Comparison of ENCODE assay signal across 8 cellular contexts in genomic region chr21:45981641-45982255, GRCh38. TPM values are rescaled to one million over a fixed set of nuclear protein-coding genes. Genes with fewer than 3 reads are reported as not detected.
DNase-seq lines count a peak whose midpoint lies in the region; ATAC-seq, FAIRE-seq and TF ChIP-seq lines count a peak whose summit lies in the region.

TSS of gene COL6A1 (plus strand) at chr21:45981770. CDS start at chr21:45981851, 81 bp downstream.

- DNase-seq in GM12892 (ENCODE audit: insufficient read length) (peak; percentile 22), NCI-H226 (peak; percentile 41), heart left ventricle (peak; percentile 77 to 87 (median 82)), GM19238 (ENCODE audit: insufficient read length, low spot score) (no peak)

- ATAC-seq in heart left ventricle (peak; percentile 44 to 78 (median 70)), GM19023 (IDR thresholded peaks at IDR 0.05; ENCODE audit: unreplicated experiment) (no peak), GM18867 (IDR thresholded peaks at IDR 0.05; ENCODE audit: unreplicated experiment) (no peak)

- H3K4me3 ChIP-seq in heart left ventricle (peak within 1 kb of the TSS; percentile 65 to 99 (median 88)), parathyroid adenoma (ENCODE audit: low read depth, low read length) (peak within 1 kb of the TSS; percentile 73)

- intact Hi-C loops in heart left ventricle (cut with DNase I), result loop anchor here in 1 of 10 donors (5.0 kb wide), 1 partner anchor 76 kb away; no protein-coding TSS in a partner anchor

- H3K27ac ChIP-seq in angular gyrus (ENCODE audit: low read depth, low read length) (peak within 1 kb of the TSS; percentile 74), heart left ventricle (peak within 1 kb of the TSS; percentile 61 to 99 (median 88)), parathyroid adenoma (peak within 1 kb of the TSS; percentile 47)

- peak within 1 kb of the TSS; percentile 76 for H2AFZ ChIP-seq in parathyroid adenoma

- peak within 1 kb of the TSS; percentile 86 for H3K4me2 ChIP-seq in parathyroid adenoma (ENCODE audit: low read length)

- TF ChIP-seq CTCF in heart left ventricle (IDR thresholded peaks at IDR 0.05), result peak in 1 of 12 donors; percentile 9
- no peak for TF ChIP-seq CTCF in parathyroid adenoma (IDR thresholded peaks at IDR 0.05)

- H3K9me3 ChIP-seq in heart left ventricle (no peaks in the 10 kb centered on the region), parathyroid adenoma (ENCODE audit: control insufficient read depth, low read length) (no peaks in the 10 kb centered on the region)

- TF ChIP-seq POLR2A in GM12892 (IDR thresholded peaks at IDR 0.05; ENCODE audit: low read depth, low read length) (no peak), heart left ventricle (IDR thresholded peaks at IDR 0.05) (peak in 1 of 2 donors; percentile 50)

- H3K36me3 ChIP-seq in heart left ventricle, result peaks cover 0 to 36% (median 27%) of the 10 kb centered on the region in 9 donors
- H3K36me3 ChIP-seq in parathyroid adenoma (ENCODE audit: control insufficient read depth, insufficient read depth, low read length), result no peaks in the 10 kb centered on the region

- peaks cover 0 to 52% (median 18%) of the 10 kb centered on the region in 12 donors for H3K4me1 ChIP-seq in heart left ventricle
- no peaks in the 10 kb centered on the region for H3K4me1 ChIP-seq in parathyroid adenoma

- H3K9ac ChIP-seq in parathyroid adenoma, result peak within 1 kb of the TSS; percentile 11

- H3K79me2 ChIP-seq in parathyroid adenoma, result no peaks in the 10 kb centered on the region

- 0 to 1% (median 0%) methylated on average over 3 to 37 of the region's 44 CpGs; no CpG with 5 or more reads in 1 of the 4 donors for WGBS in heart left ventricle, 4 donors

- FAIRE-seq in GM12892 (lab: Jason Lieb, UNC), result no peak

- H3K27me3 ChIP-seq in heart left ventricle, result peaks cover 0 to 13% (median 0%) of the 10 kb centered on the region in 9 donors
- H3K27me3 ChIP-seq in parathyroid adenoma (ENCODE audit: control insufficient read depth, insufficient read depth, low read length), result no peaks in the 10 kb centered on the region

RNA-seq across cellular contexts. Expression of gene COL6A1, which starts in this region (rescaled TPM):
- not detected for polyA plus RNA-seq in GM12892 (2012; ENCODE audit: missing spikeins)
- total RNA-seq in heart left ventricle, result 100 to 1,000 TPM in 8 of 9 donors, 10 to 100 TPM in 1; 92.4 to 385 (median 143) TPM
- polyA plus RNA-seq in heart left ventricle, result 100 to 1,000 TPM; 149 to 157 TPM

Comparison
In these comparisons a context has a peak if more than half of its experiments do, and no peak if none do; other contexts are left out.
1. ATAC-seq: peak in heart left ventricle (4 of 4); none in GM19023 (single experiment) and GM18867 (single experiment).
2. Peak in every context shown above with its lines, with median percentiles within 50 percentile points of each other: H3K27ac ChIP-seq.